Comparison of ENCODE assay signal across 14 cellular contexts in the genomic region with DNA sequence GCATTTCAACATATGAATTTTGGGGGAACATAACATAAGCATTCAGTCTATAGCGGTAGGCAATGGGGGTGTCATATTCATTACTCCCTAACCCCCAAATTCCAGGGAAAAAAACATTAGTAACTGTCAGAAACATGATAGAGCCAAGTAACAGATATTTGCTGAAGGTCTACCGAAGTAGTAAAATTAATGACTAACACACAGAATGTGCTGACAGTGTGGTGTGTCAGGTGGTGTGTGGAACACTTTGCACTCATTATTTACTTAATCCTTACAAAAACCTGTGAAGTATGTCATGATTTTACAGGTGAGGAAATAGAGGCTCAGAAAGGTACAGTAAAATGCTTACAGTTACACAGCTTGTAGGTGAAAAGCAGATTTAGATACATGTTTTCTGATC.
"Had no signal": no experiment of that assay in that cellular context is flagged by ENCODE, and none has a peak within 500 bp of the region (broad histone marks: within the 10 kb centered on the region; RNA-seq: fewer than 3 reads in every experiment).

No MANE protein-coding gene starts in this region.

- H3K27me3 ChIP-seq: colonic mucosa, left lung, ovary, right lobe of liver, stomach had no signal

- ATAC-seq: left lung; mucosa of descending colon; naive thymus-derived CD4-positive, alpha-beta T cell; right lobe of liver had no signal

- H3K27ac Mint-ChIP-seq: activated naive CD8-positive, alpha-beta T cell; memory B cell; naive thymus-derived CD4-positive, alpha-beta T cell; T-helper 2 cell treated with Interferon-gamma antibody and Interleukin-4, amounts not matched to agents 5 μg/mL and 100 μg/mL, for 36 hours had no signal

- H3K4me2 ChIP-seq: smooth muscle cell had no signal

- H3K36me3 Mint-ChIP-seq: activated naive CD8-positive, alpha-beta T cell; memory B cell; naive thymus-derived CD4-positive, alpha-beta T cell had no signal

- H3K4me1 Mint-ChIP-seq: memory B cell; naive thymus-derived CD4-positive, alpha-beta T cell had no signal

- H3K36me3 ChIP-seq: colonic mucosa, left lung, ovary, right lobe of liver, stomach had no signal

- H3K9me3 ChIP-seq: colonic mucosa, left lung, mucosa of descending colon, ovary, right lobe of liver, stomach had no signal

- DNase-seq: activated CD4-positive, alpha-beta T cell treated with anti-CD3 and anti-CD28 coated beads, Interleukin-2, amount 50 U/mL, for 4 hours; caudate nucleus; colonic mucosa; left lung; mucosa of descending colon; naive thymus-derived CD4-positive, alpha-beta T cell; ovary; right lobe of liver; stimulated activated CD4-positive, alpha-beta T cell treated with anti-CD3 and anti-CD28 coated beads, Interleukin-4, amount 100 ng/mL, for 1 hour; stomach had no signal

- H3K9me3 Mint-ChIP-seq: memory B cell; T-helper 2 cell treated with Interferon-gamma antibody and Interleukin-4, amounts not matched to agents 5 μg/mL and 100 μg/mL, for 36 hours had no signal

- H3K4me3 ChIP-seq: colonic mucosa, left lung, mucosa of descending colon, ovary, right lobe of liver, smooth muscle cell, stomach had no signal

- H3K4me3 Mint-ChIP-seq: activated naive CD8-positive, alpha-beta T cell; memory B cell; naive thymus-derived CD4-positive, alpha-beta T cell; T-helper 2 cell treated with Interferon-gamma antibody and Interleukin-4, amounts not matched to agents 5 μg/mL and 100 μg/mL, for 36 hours had no signal

- H3K4me1 ChIP-seq: colonic mucosa, left lung, right lobe of liver, stomach had no signal

- H3K27ac ChIP-seq: colonic mucosa, left lung, ovary, right lobe of liver, stomach had no signal
